ENCODE assay signal across 13 cellular contexts in genomic region chr5:28473531-28474107, GRCh38.
DNase-seq lines count a peak whose midpoint lies in the region; ATAC-seq and TF ChIP-seq lines count a peak whose summit lies in the region.
"Had no signal": no experiment of that assay in that cellular context is flagged by ENCODE, and none has a peak within 500 bp of the region (broad histone marks: within the 10 kb centered on the region; RNA-seq: fewer than 3 reads in every experiment).

No MANE protein-coding gene starts in this region.

- H3K36me3 ChIP-seq in adipocyte (ENCODE audit: control insufficient read depth, insufficient read depth, low read length, severe bottlenecking), result no peaks in the 10 kb centered on the region
- H3K36me3 ChIP-seq in left lung, result no peaks in the 10 kb centered on the region
- H3K36me3 ChIP-seq: Peyer's patch had no signal

- intact Hi-C loops in left lung (cut with DNase I), result no loop called here

- peak in 1 of 2 donors; percentile 17 for TF ChIP-seq CTCF in left lung (IDR thresholded peaks at IDR 0.05)

- H3K27me3 ChIP-seq in adipocyte (replicated peaks; ENCODE audit: control insufficient read depth, insufficient read depth, low read length) (no peaks in the 10 kb centered on the region), left lung (no peaks in the 10 kb centered on the region)
- H3K27me3 ChIP-seq: Peyer's patch had no signal

- H3K4me3 ChIP-seq in adipocyte (ENCODE audit: low read length), result no peak overlapping the region
- no peak overlapping the region for H3K4me3 ChIP-seq in left lung
- H3K4me3 ChIP-seq: Peyer's patch had no signal

- no peak overlapping the region for H3K9ac ChIP-seq in adipocyte (ENCODE audit: low read length)

- H3K9me3 ChIP-seq in adipocyte (ENCODE audit: control insufficient read depth, low read length) (no peaks in the 10 kb centered on the region), left lung (no peaks in the 10 kb centered on the region)
- H3K9me3 ChIP-seq: Peyer's patch had no signal

- no peak overlapping the region for H3K27ac ChIP-seq in left lung
- H3K27ac ChIP-seq: Peyer's patch had no signal

- DNase-seq in DMS53 (lab: John Stamatoyannopoulos, UW) (peak; percentile 78), LHCN-M2 (ENCODE audit: low read depth) (peak; percentile 22), adipocyte (ENCODE audit: low read depth) (peak; percentile 72), left lung (no peak), occipital lobe (lab: John Stamatoyannopoulos, UW) (no peak)
- DNase-seq in stimulated activated CD4-positive, alpha-beta T cell treated with anti-CD3 and anti-CD28 coated beads, Interleukin-12 subunit alpha, Interleukin-12 subunit beta, amount 100 ng/mL, for 4 hours, result no peak
- DNase-seq: activated CD4-positive, alpha-beta T cell treated with anti-CD3 and anti-CD28 coated beads, Interleukin-2, amount 50 U/mL, for 4 hours; amygdala; DMS79 treated with DMSO at 0.1 percent for 48 hours; Peyer's patch; stimulated activated CD4-positive, alpha-beta T cell treated with anti-CD3 and anti-CD28 coated beads, Interleukin-2, amount 100 ng/mL, for 48 hours had no signal

- no peaks in the 10 kb centered on the region for H3K4me1 ChIP-seq in adipocyte (ENCODE audit: control insufficient read depth, insufficient read depth, low read length)
- H3K4me1 ChIP-seq in left lung, result no peaks in the 10 kb centered on the region
- H3K4me1 ChIP-seq: Peyer's patch had no signal

- ATAC-seq in left lung (peak; percentile 42), HG02610 (IDR thresholded peaks at IDR 0.05; ENCODE audit: unreplicated experiment) (no peak), HG03457 (IDR thresholded peaks at IDR 0.05; ENCODE audit: unreplicated experiment) (no peak)

Comparison
In these comparisons a context has a peak if more than half of its experiments do, and no peak if none do; other contexts are left out.
1. DNase-seq: peak in DMS53 (single experiment), LHCN-M2 (single experiment) and adipocyte (single experiment); none in left lung (0 of 2), occipital lobe (single experiment) and stimulated activated CD4-positive, alpha-beta T cell treated with anti-CD3 and anti-CD28 coated beads, Interleukin-12 subunit alpha, Interleukin-12 subunit beta, amount 100 ng/mL, for 4 hours (single experiment).